ENCODE assay signal across 16 cellular contexts in the genomic region with DNA sequence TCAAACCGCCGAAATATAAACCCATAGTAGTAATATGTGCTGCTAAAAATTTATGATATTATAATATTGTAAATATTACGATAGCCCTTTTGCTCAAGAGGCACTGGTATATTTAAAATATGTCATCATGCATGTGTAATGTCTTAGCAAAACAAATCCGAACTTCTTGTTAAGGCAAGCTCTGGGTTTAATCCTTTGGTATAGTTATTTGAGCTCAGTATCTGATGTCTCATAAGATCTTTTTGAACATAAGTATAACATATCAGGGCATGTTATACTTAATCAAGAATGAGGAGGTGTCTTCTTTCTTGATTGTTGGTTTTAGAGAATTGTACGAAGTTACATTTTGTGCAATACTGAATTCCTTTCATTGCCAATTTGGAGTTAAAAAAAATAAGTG.
"Had no signal": no experiment of that assay in that cellular context is flagged by ENCODE, and none has a peak within 500 bp of the region (broad histone marks: within the 10 kb centered on the region; RNA-seq: fewer than 3 reads in every experiment).

No MANE protein-coding gene starts in this region.

- H3K27me3 Mint-ChIP-seq: dendritic cell treated with granulocyte-macrophage colony-stimulating factor and Interleukin-4, amounts not matched to agents 40 ng/mL and 50 ng/mL, for 4 days; effector memory CD8-positive, alpha-beta T cell; naive thymus-derived CD4-positive, alpha-beta T cell had no signal

- H3K27ac ChIP-seq: neutrophil, psoas muscle, stomach, thoracic aorta, transverse colon had no signal

- H3K4me1 ChIP-seq: psoas muscle had no signal

- H3K36me3 ChIP-seq: neutrophil, stomach, thoracic aorta, transverse colon had no signal

- H3K4me3 ChIP-seq: psoas muscle, stomach, thoracic aorta, transverse colon had no signal

- FAIRE-seq: colon had no signal

- H3K27me3 ChIP-seq: neutrophil, stomach, transverse colon had no signal

- DNase-seq: cerebellar nuclear complex; effector memory CD8-positive, alpha-beta T cell; erythroblast; foreskin fibroblast; kidney glomerular epithelial cell; naive thymus-derived CD4-positive, alpha-beta T cell; psoas muscle; retina; stimulated activated naive CD4-positive, alpha-beta T cell; stomach; substantia nigra; transverse colon had no signal

- H3K9me3 Mint-ChIP-seq: effector memory CD8-positive, alpha-beta T cell had no signal

- H3K4me3 Mint-ChIP-seq: dendritic cell treated with granulocyte-macrophage colony-stimulating factor and Interleukin-4, amounts not matched to agents 40 ng/mL and 50 ng/mL, for 4 days; effector memory CD8-positive, alpha-beta T cell; naive thymus-derived CD4-positive, alpha-beta T cell had no signal

- H3K27ac Mint-ChIP-seq: dendritic cell treated with granulocyte-macrophage colony-stimulating factor and Interleukin-4, amounts not matched to agents 40 ng/mL and 50 ng/mL, for 4 days; effector memory CD8-positive, alpha-beta T cell; naive thymus-derived CD4-positive, alpha-beta T cell had no signal

- H3K9me3 ChIP-seq: neutrophil, psoas muscle, thoracic aorta, transverse colon had no signal
